11 cellular contexts compared by ENCODE assay signal in genomic region chr2:16652296-16653082, GRCh38. TPM values are rescaled to one million over a fixed set of nuclear protein-coding genes. Genes with fewer than 3 reads are reported as not detected.
A peak's percentile ranks its signal among the peaks of the same experiment; 100 is the strongest.
DNase-seq lines count a peak whose midpoint lies in the region; ATAC-seq and TF ChIP-seq lines count a peak whose summit lies in the region.
"Had no signal": no experiment of that assay in that cellular context is flagged by ENCODE, and none has a peak within 500 bp of the region (broad histone marks: within the 10 kb centered on the region; RNA-seq: fewer than 3 reads in every experiment).

No MANE protein-coding gene starts in this region.

- H3K9me3 Mint-ChIP-seq in chondrocyte (ENCODE audit: low read depth), result no peaks in the 10 kb centered on the region
- H3K9me3 Mint-ChIP-seq: activated T-cell treated with anti-CD3 and anti-CD28 coated beads, Interleukin-2, amount 50 U/mL, for 72 hours had no signal

- peak overlapping the region; percentile 76 for H3K27ac Mint-ChIP-seq in chondrocyte (ENCODE audit: unreplicated experiment)
- H3K27ac Mint-ChIP-seq: activated T-cell treated with anti-CD3 and anti-CD28 coated beads, Interleukin-2, amount 50 U/mL, for 72 hours had no signal

- POLR2A ChIA-PET in HEK293 (lab: Yijun Ruan, JAX), result no interaction called here

- H3K27me3 ChIP-seq in liver (ENCODE audit: control insufficient read depth in 4 of 4, insufficient read depth in 4 of 4, low read length in 3 of 4), result no peaks in the 10 kb centered on the region

- no peak overlapping the region for H3K27ac ChIP-seq in HEK293 (ENCODE audit: extremely low read depth, low read depth, low read length)
- peak overlapping the region; percentile 3 to 63 for H3K27ac ChIP-seq in liver (ENCODE audit: low read depth in 1 of 2, low read length in 2 of 2)

- H3K36me3 Mint-ChIP-seq in chondrocyte (ENCODE audit: low read depth), result no peaks in the 10 kb centered on the region

- no peaks in the 10 kb centered on the region for H3K9me3 ChIP-seq in HEK293 (ENCODE audit: control insufficient read depth, insufficient read depth, low read depth, low read length)
- no peaks in the 10 kb centered on the region for H3K9me3 ChIP-seq in liver (ENCODE audit: control insufficient read depth in 4 of 4, low read length in 3 of 4)

- CTCF ChIA-PET in HEK293 (lab: Yijun Ruan, JAX), result interaction anchor here (1.0 to 2.6 kb wide), 3 partner anchors 10 to 44 kb away, joined by 3 to 10 read pairs (median 9); no protein-coding TSS in a partner anchor

- H3K4me1 ChIP-seq in HEK293 (ENCODE audit: control insufficient read depth, insufficient read depth, low read length) (no peaks in the 10 kb centered on the region), liver (ENCODE audit: control insufficient read depth in 4 of 4, insufficient read depth in 4 of 4, low read length in 3 of 4) (peaks cover 0 to 24% (median 0%) of the 10 kb centered on the region in 4 donors)

- TF ChIP-seq CTCF in HEK293 (tag by site-specific recombination; IDR thresholded peaks at IDR 0.05) (no peak), chondrocyte (IDR thresholded peaks at IDR 0.05) (no peak), liver (IDR thresholded peaks at IDR 0.05; ENCODE audit: low read depth, low read length, missing input control) (no peak)

- H3K36me3 ChIP-seq in HEK293 (ENCODE audit: control insufficient read depth in 2 of 2, insufficient read depth in 1 of 2, low read length in 2 of 2) (no peaks in the 10 kb centered on the region), liver (ENCODE audit: control insufficient read depth in 4 of 4, insufficient read depth in 3 of 4, low read depth in 1 of 4, low read length in 3 of 4) (peaks cover 0 to 2% (median 0%) of the 10 kb centered on the region in 4 donors)

- WGBS in liver, result 73% methylated on average over 8 of the region's 8 CpGs

- H3K4me3 ChIP-seq in HEK293 (ENCODE audit: low read depth, low read length) (no peak overlapping the region), liver (ENCODE audit: low read depth in 1 of 3, low read length in 3 of 3) (no peak overlapping the region)

- H3K27me3 Mint-ChIP-seq in chondrocyte (ENCODE audit: low read depth), result peaks cover 1% of the 10 kb centered on the region

- no peak for DNase-seq in chondrocyte (ENCODE audit: low spot score)
- DNase-seq in smooth muscle cell of the brain vasculature (ENCODE audit: low read depth, low spot score), result peak; percentile 89
- DNase-seq in SKM-1 (lab: John Stamatoyannopoulos, UW; ENCODE audit: unreplicated experiment), result no peak
- DNase-seq in activated gamma-delta T cell (lab: John Stamatoyannopoulos, UW), result no peak
- DNase-seq in activated CD4-positive, alpha-beta T cell treated with anti-CD3 and anti-CD28 coated beads for 48 hours, result no peak
- DNase-seq: activated T-cell treated with anti-CD3 and anti-CD28 coated beads, Interleukin-2, amount 50 U/mL, for 72 hours; NCI-H2081 treated with DMSO at 0.1 percent for 48 hours; T-helper 1 cell had no signal

- H3K9ac ChIP-seq in liver (ENCODE audit: low read depth in 1 of 2, low read length in 2 of 2), result no peak overlapping the region

- TF ChIP-seq RAD21 in liver (IDR thresholded peaks at IDR 0.05), result no peak

- no peak for ATAC-seq in HG02870 (IDR thresholded peaks at IDR 0.05; ENCODE audit: unreplicated experiment)
- ATAC-seq: activated T-cell treated with anti-CD3 and anti-CD28 coated beads, Interleukin-2, amount 50 U/mL, for 72 hours had no signal

- H3K4me1 Mint-ChIP-seq in chondrocyte (ENCODE audit: low read depth), result peaks cover 36% of the 10 kb centered on the region

- H3K4me3 Mint-ChIP-seq in chondrocyte (ENCODE audit: unreplicated experiment), result no peak overlapping the region
- H3K4me3 Mint-ChIP-seq: activated T-cell treated with anti-CD3 and anti-CD28 coated beads, Interleukin-2, amount 50 U/mL, for 72 hours had no signal

TF ChIP-seq in HEK293, 187 proteins besides CTCF, POLR2A, EP300 and RAD21:
- TF ChIP-seq HOXD13 (CRISPR knock-in tag; IDR thresholded peaks at IDR 0.05; ENCODE audit: borderline replicate concordance) (no peak), ZIC2 (tag by site-specific recombination; IDR thresholded peaks at IDR 0.05) (peak; percentile 31; the same call in 1 of the 2 replicates)

TF ChIP-seq in liver, 16 proteins besides CTCF, POLR2A, EP300 and RAD21:
- TF ChIP-seq YY1 (IDR thresholded peaks at IDR 0.05) (no peak), SP1 (IDR thresholded peaks at IDR 0.05) (no peak), HNF4G (IDR thresholded peaks at IDR 0.05) (no peak), FOXA1 (IDR thresholded peaks at IDR 0.05) (no peak), NR2F2 (IDR thresholded peaks at IDR 0.05) (no peak), HNF4A (conservative IDR thresholded peaks at IDR 0.05) (no peak), REST (IDR thresholded peaks at IDR 0.05) (no peak), JUND (IDR thresholded peaks at IDR 0.05) (no peak), EGR1 (IDR thresholded peaks at IDR 0.05; ENCODE audit: low read depth in 2 of 2) (no peak)

RNA-seq across cellular contexts. Expression of gene CYRIA, which starts 13.1 kb away (rescaled TPM):
- 2.0 to 2.1 TPM in 2 of 3 replicates, not detected in the other for total RNA-seq in chondrocyte
- 1 to 10 TPM; 3.1 to 4.3 TPM for total RNA-seq in liver
- 1 to 10 TPM; 1.3 to 1.6 TPM for polyA plus RNA-seq in liver
